Comparison of ENCODE assay signal across 8 cellular contexts in the genomic region with DNA sequence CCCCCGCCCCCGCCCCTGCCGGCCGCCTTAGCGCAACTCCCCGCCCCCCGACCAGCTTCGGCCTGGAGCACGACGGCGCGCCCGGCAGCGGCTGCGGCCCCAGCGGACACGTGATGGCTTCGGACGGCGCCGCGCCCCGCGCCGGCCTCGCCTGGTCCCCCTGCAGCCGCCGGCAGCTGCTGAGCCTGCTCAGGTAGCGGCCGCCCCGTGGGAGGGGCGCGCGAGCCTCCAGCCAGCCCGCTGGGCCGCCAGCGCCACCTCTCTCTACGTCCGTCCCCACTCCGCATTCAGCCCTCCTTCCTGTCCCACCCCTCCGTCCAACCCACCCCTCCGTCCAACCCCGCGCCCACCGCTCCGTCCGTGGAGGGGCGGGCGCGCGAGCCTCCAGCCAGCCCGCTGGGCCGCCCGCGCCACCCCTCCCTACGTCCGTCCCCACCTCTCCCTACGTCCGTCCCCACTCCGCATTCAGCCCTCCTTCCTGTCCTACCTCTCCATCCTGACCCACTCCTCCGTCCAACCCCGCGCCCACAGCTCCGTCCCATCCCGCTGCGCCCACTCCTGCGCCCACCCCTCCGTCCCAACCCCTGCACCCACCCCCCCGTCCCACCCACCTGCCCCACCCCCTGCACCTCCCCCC. TPM values are rescaled to one million over a fixed set of nuclear protein-coding genes. Genes with fewer than 3 reads are reported as not detected.
DNase-seq lines count a peak whose midpoint lies in the region; ATAC-seq and TF ChIP-seq lines count a peak whose summit lies in the region.

No MANE protein-coding gene starts in this region.

- H3K4me1 ChIP-seq in HAP-1 = no peaks in the 10 kb centered on the region
- H3K4me1 ChIP-seq in body of pancreas = peaks cover 4% of the 10 kb centered on the region
- H3K4me1 ChIP-seq in lower lobe of right lung = no peaks in the 10 kb centered on the region
- no peaks in the 10 kb centered on the region for H3K4me1 ChIP-seq in aorta (ENCODE audit: control insufficient read depth in 1 of 2, insufficient read depth in 2 of 2, low read length in 2 of 2)

- TF ChIP-seq CTCF in body of pancreas (IDR thresholded peaks at IDR 0.05) (peak in 1 of 7 experiments; percentile 2), lower lobe of right lung (IDR thresholded peaks at IDR 0.05) (no peak)

- in situ Hi-C loops in HAP-1 (cut with MboI; ENCODE audit: low sequenced_read_pairs) = no loop called here

- intact Hi-C loops in body of pancreas (cut with DNase I) (no loop called here), lower lobe of right lung (cut with DNase I) (no loop called here), aorta (cut with DNase I) (no loop called here)

- 0 out of 2 replicates have a peak, but pooled peaks cover 2% of the 10 kb centered on the region for H3K27me3 ChIP-seq in HAP-1 (ENCODE audit: low read depth)
- no peaks in the 10 kb centered on the region for H3K27me3 ChIP-seq in body of pancreas
- H3K27me3 ChIP-seq in lower lobe of right lung (ENCODE audit: low read depth) = peaks cover 22% of the 10 kb centered on the region
- no peaks in the 10 kb centered on the region for H3K27me3 ChIP-seq in aorta (ENCODE audit: control insufficient read depth in 1 of 2, insufficient read depth in 2 of 2, low read length in 1 of 2)

- H3K27ac ChIP-seq in body of pancreas (no peak overlapping the region), lower lobe of right lung (no peak overlapping the region), aorta (ENCODE audit: low read depth in 1 of 2, low read length in 2 of 2) (no peak overlapping the region)

- H3K4me3 ChIP-seq in HAP-1 (no peak overlapping the region), body of pancreas (no peak overlapping the region), lower lobe of right lung (peak overlapping the region; percentile 43), aorta (ENCODE audit: low read length in 2 of 2) (peak overlapping the region in 1 of 2 donors; percentile 5)

- H3K36me3 ChIP-seq in HAP-1 (replicated peaks) = no peaks in the 10 kb centered on the region
- no peaks in the 10 kb centered on the region for H3K36me3 ChIP-seq in body of pancreas (replicated peaks in 1 of 2; ENCODE audit: insufficient read depth in 1 of 2, low read depth in 2 of 2)
- no peaks in the 10 kb centered on the region for H3K36me3 ChIP-seq in lower lobe of right lung
- no peaks in the 10 kb centered on the region for H3K36me3 ChIP-seq in aorta (ENCODE audit: control insufficient read depth in 1 of 2, insufficient read depth in 2 of 2, low read length in 1 of 2)

- WGBS in body of pancreas, 2 donors = 3 to 6% methylated on average over 17 to 46 of the region's 69 CpGs
- WGBS in aorta, 2 donors = 2% methylated on average over 33 to 69 of the region's 69 CpGs

- H3K9me3 ChIP-seq in HAP-1 = no peaks in the 10 kb centered on the region
- H3K9me3 ChIP-seq in body of pancreas = no peaks in the 10 kb centered on the region
- H3K9me3 ChIP-seq in lower lobe of right lung = no peaks in the 10 kb centered on the region
- no peaks in the 10 kb centered on the region for H3K9me3 ChIP-seq in aorta (ENCODE audit: control insufficient read depth, low read length)

- DNase-seq in AG20443 (ENCODE audit: low spot score) = peak; percentile 55
- DNase-seq in HAP-1 (ENCODE audit: low spot score in 2 of 2) = peak; percentile 39 to 65
- peak in 3 of 4 donors; percentile 36 to 52 (median 41) for DNase-seq in body of pancreas
- no peak for DNase-seq in lower lobe of right lung
- DNase-seq in erythroblast (lab: John Stamatoyannopoulos, UW) = no peak
- DNase-seq in KG1 (lab: John Stamatoyannopoulos, UW) = no peak
- DNase-seq in aorta = no peak
- DNase-seq in NAMALWA (ENCODE audit: low spot score) = no peak

- no peak for TF ChIP-seq POLR2A in body of pancreas (IDR thresholded peaks at IDR 0.05)
- TF ChIP-seq POLR2A in erythroblast (IDR thresholded peaks at IDR 0.05; ENCODE audit: low read length) = no peak

- ATAC-seq in body of pancreas (peak; percentile 71), lower lobe of right lung (peak; percentile 45 to 63), aorta (ENCODE audit: low FRiP score) (no peak)

RNA-seq across cellular contexts. Expression of a gene that starts 6.5 kb away (rescaled TPM):
- total RNA-seq in body of pancreas (1 to 10 TPM; 2.3 to 5.6 TPM), lower lobe of right lung (1.9 TPM), aorta (1 to 10 TPM; 1.3 to 3.6 TPM)
- 10 to 100 TPM in 1 of 2 donors, 1 to 10 TPM in 1; 2.0 to 11.9 TPM for polyA plus RNA-seq in aorta

RNA-seq across cellular contexts. Expression of a gene that starts 10.9 kb away (rescaled TPM):
- 10 to 100 TPM; 15.6 to 21.8 TPM for total RNA-seq in body of pancreas
- 20.9 TPM for total RNA-seq in lower lobe of right lung
- 10 to 100 TPM; 10.8 to 19.1 TPM for total RNA-seq in aorta
- polyA plus RNA-seq in aorta = 10 to 100 TPM; 13.5 to 15.0 TPM

RNA-seq across cellular contexts. Expression of a gene that starts 31.1 kb away (rescaled TPM):
- total RNA-seq in body of pancreas (10 to 100 TPM; 19.2 to 25.4 TPM), lower lobe of right lung (34.3 TPM), aorta (10 to 100 TPM; 11.5 to 15.9 TPM)
- 10 to 100 TPM in 1 of 2 donors, 1 to 10 TPM in 1; 8.1 to 14.5 TPM for polyA plus RNA-seq in aorta

RNA-seq across cellular contexts. Expression of a gene that starts 50.2 kb away (rescaled TPM):
- 1 to 10 TPM; 2.6 to 3.0 TPM for total RNA-seq in body of pancreas
- total RNA-seq in lower lobe of right lung = 10.5 TPM
- total RNA-seq in aorta = 1 to 10 TPM; 3.3 to 5.8 TPM
- polyA plus RNA-seq in aorta = 1 to 10 TPM; 1.5 to 2.6 TPM

RNA-seq across cellular contexts. Expression of a gene that starts 52.5 kb away (rescaled TPM):
- total RNA-seq in body of pancreas (not detected), lower lobe of right lung (1.6 TPM), aorta (1 to 10 TPM in 1 of 2 donors, not detected in 1; 1.4 TPM)
- 1 to 10 TPM in 1 of 2 donors, not detected in 1; 3.5 TPM for polyA plus RNA-seq in aorta

Comparison
In these comparisons a context has a peak if more than half of its experiments do, and no peak if none do; other contexts are left out.
1. DNase-seq: peak in AG20443 (single experiment), HAP-1 (2 of 2) and body of pancreas (3 of 4); none in lower lobe of right lung (single experiment), erythroblast (0 of 2), KG1 (single experiment), aorta (0 of 2) and NAMALWA (single experiment).